Comparison of ENCODE assay signal across 1 cellular context in the genomic region with DNA sequence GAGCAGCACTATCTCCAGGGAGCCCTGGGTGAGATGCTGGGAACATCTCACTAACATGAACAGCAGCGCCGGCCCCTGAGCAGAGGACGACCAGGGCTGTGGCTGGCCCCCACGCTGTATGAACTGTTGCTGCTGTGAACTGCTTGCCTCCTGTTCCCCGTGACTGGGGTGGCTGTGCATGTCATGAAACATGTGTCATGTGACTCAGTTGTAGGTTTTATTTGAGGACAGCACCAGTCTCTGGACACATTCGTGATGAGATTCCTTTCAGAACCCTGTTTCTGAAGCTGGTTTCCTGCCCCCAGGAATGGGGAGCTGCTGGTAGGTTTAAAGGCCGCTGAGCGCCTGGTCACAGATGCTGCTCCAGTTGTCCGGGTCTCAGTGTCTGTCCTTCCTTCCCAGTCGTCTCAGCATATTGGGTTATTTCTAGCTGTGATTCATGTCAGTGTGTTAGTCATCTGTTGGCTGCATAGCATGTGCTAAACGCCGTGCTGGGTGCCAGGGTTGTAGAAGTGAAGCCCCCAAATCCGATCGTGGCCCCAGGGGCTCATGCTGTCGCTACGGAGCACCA.
TF ChIP-seq lines count a peak whose summit lies in the region.

No MANE protein-coding gene starts in this region.

TF ChIP-seq in K562, 482 proteins besides CTCF, POLR2A, EP300 and RAD21 (continued from another document):
- TF ChIP-seq XRCC5 (IDR thresholded peaks at IDR 0.05; ENCODE audit: low read depth, low read length) (no peak), ZNF583 (CRISPR knock-in tag; IDR thresholded peaks at IDR 0.05) (no peak)
